In the genomic region with DNA sequence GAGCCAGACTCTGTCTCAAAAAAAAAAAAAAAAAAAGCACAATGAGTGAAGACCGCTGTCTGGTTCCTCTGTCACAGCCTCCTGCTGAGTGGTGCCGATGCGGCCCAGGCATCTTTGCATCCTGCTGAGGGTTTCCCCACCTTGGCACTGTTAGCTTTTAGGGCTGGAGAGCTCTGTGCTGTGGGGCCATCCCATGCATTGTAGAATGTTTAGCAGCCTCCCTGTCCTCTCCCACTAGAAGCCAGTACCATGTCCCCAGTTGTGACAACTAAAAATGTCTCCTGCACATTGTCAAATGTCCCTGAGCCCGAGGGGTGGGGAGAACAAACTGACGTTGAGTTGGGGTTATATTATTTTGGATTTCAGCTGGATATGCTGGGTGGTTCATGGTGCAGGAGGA, we compare ENCODE assay signal across 19 cellular contexts.
"Had no signal": no experiment of that assay in that cellular context is flagged by ENCODE, and none has a peak within 500 bp of the region (broad histone marks: within the 10 kb centered on the region; RNA-seq: fewer than 3 reads in every experiment).

No MANE protein-coding gene starts in this region.

- H3K4me3 ChIP-seq: esophagus muscularis mucosa, tibial artery had no signal

- H3K4me3 Mint-ChIP-seq: activated CD8-positive, alpha-beta T cell treated with anti-CD3 and anti-CD28 coated beads for 36 hours; activated naive CD4-positive, alpha-beta T cell treated with anti-CD3 and anti-CD28 coated beads, Interleukin-2, amount 50 U/mL, for 24 hours; activated T-cell treated with anti-CD3 and anti-CD28 coated beads, Interleukin-2, amount 50 U/mL, for 4 hours; immature natural killer cell; natural killer cell treated with Interleukin-12 subunit alpha and Interleukin-12 subunit beta and Interleukin-15 and Interleukin-18, amount 100 ng/mL, for 72 hours; WTC11 had no signal

- H3K36me3 Mint-ChIP-seq: natural killer cell treated with Interleukin-12 subunit alpha and Interleukin-12 subunit beta and Interleukin-15 and Interleukin-18, amount 100 ng/mL, for 72 hours had no signal

- H3K9me3 Mint-ChIP-seq: activated CD8-positive, alpha-beta T cell treated with anti-CD3 and anti-CD28 coated beads for 36 hours; activated naive CD4-positive, alpha-beta T cell treated with anti-CD3 and anti-CD28 coated beads, Interleukin-2, amount 50 U/mL, for 24 hours; activated T-cell treated with anti-CD3 and anti-CD28 coated beads, Interleukin-2, amount 50 U/mL, for 4 hours; immature natural killer cell; natural killer cell treated with Interleukin-12 subunit alpha and Interleukin-12 subunit beta and Interleukin-15 and Interleukin-18, amount 100 ng/mL, for 72 hours had no signal

- H3K9me3 ChIP-seq: esophagus muscularis mucosa, tibial artery had no signal

- DNase-seq: activated CD4-positive, alpha-beta T cell treated with anti-CD3 and anti-CD28 coated beads for 4 hours; activated CD8-positive, alpha-beta T cell treated with anti-CD3 and anti-CD28 coated beads for 36 hours; activated effector memory CD4-positive, alpha-beta T cell treated with Interleukin-2 at 50 U/mL for 16 hours; activated T-cell treated with anti-CD3 and anti-CD28 coated beads, Interleukin-2, amount 50 U/mL, for 4 hours; amniotic stem cell; caudate nucleus; cortex of kidney; effector CD4-positive, alpha-beta T cell; foreskin fibroblast; glutamatergic neuron; immature natural killer cell; occipital lobe; stimulated activated CD4-positive, alpha-beta T cell treated with anti-CD3 and anti-CD28 coated beads, Interleukin-1b, Interleukin-23, amount 100 ng/mL, for 48 hours; T-helper 2 cell; tibial artery had no signal

- ATAC-seq: activated CD8-positive, alpha-beta T cell treated with anti-CD3 and anti-CD28 coated beads for 36 hours; activated T-cell treated with anti-CD3 and anti-CD28 coated beads, Interleukin-2, amount 50 U/mL, for 4 hours; natural killer cell treated with Interleukin-12 subunit alpha and Interleukin-12 subunit beta and Interleukin-15 and Interleukin-18, amount 100 ng/mL, for 72 hours; WTC11 had no signal

- H3K4me1 Mint-ChIP-seq: WTC11 had no signal

- H3K27me3 Mint-ChIP-seq: activated CD8-positive, alpha-beta T cell treated with anti-CD3 and anti-CD28 coated beads for 36 hours; activated naive CD4-positive, alpha-beta T cell treated with anti-CD3 and anti-CD28 coated beads, Interleukin-2, amount 50 U/mL, for 24 hours; natural killer cell treated with Interleukin-12 subunit alpha and Interleukin-12 subunit beta and Interleukin-15 and Interleukin-18, amount 100 ng/mL, for 72 hours had no signal

- H3K27me3 ChIP-seq: esophagus muscularis mucosa, tibial artery had no signal

- H3K27ac Mint-ChIP-seq: activated CD8-positive, alpha-beta T cell treated with anti-CD3 and anti-CD28 coated beads for 36 hours; activated naive CD4-positive, alpha-beta T cell treated with anti-CD3 and anti-CD28 coated beads, Interleukin-2, amount 50 U/mL, for 24 hours; immature natural killer cell; natural killer cell treated with Interleukin-12 subunit alpha and Interleukin-12 subunit beta and Interleukin-15 and Interleukin-18, amount 100 ng/mL, for 72 hours had no signal
